ENCODE assay signal across 17 cellular contexts in the genomic region with DNA sequence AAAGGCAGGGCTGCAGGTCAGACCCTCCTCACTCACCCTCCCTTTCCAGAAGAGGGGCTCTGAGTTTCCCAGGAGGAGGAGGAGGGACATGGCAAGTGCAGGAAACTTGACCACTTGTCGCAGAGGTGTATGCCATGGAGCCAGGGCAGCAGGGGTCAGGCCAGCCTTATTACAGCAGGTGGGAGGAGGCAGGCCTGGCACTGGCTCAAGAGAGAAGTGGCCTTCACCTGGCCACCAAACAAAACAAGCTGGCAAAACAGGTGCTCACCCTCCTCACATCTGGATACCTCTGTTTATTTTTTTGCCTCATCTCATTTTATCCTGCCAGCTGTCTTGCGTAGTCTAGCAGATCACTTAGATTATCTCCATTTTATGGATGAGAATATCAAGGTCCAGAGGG. TPM values are rescaled to one million over a fixed set of nuclear protein-coding genes. Genes with fewer than 3 reads are reported as not detected.
DNase-seq lines count a peak whose midpoint lies in the region; FAIRE-seq and TF ChIP-seq lines count a peak whose summit lies in the region.
"Had no signal": no experiment of that assay in that cellular context is flagged by ENCODE, and none has a peak within 500 bp of the region (broad histone marks: within the 10 kb centered on the region; RNA-seq: fewer than 3 reads in every experiment).

No MANE protein-coding gene starts in this region.

- H3K4ac ChIP-seq in H1 (replicated peaks; ENCODE audit: insufficient read length, low read depth, low read length), result no peak overlapping the region

- H3K36me3 ChIP-seq in H1 (ENCODE audit: control insufficient read depth in 2 of 4, insufficient read depth in 4 of 4, low read length in 3 of 4) (no peaks in the 10 kb centered on the region), right atrium auricular region (no peaks in the 10 kb centered on the region)
- H3K36me3 ChIP-seq: BE2C, HAP-1 had no signal

- H3K4me3 ChIP-seq in LNCaP clone FGC (ENCODE audit: low read depth, low read length), result no peak overlapping the region
- no peak overlapping the region for H3K4me3 ChIP-seq in H1 (ENCODE audit: extremely low read depth in 1 of 4, insufficient read depth in 2 of 4, low read depth in 3 of 4, low read length in 4 of 4)
- H3K4me3 ChIP-seq in right atrium auricular region, result no peak overlapping the region
- H3K4me3 ChIP-seq: A549, GM23338, HAP-1 had no signal

- peak overlapping the region; percentile 38; the same call in 1 of the 2 replicates for H3K18ac ChIP-seq in H1 (ENCODE audit: extremely low read depth, low read length)

- no peaks in the 10 kb centered on the region; the same call in 1 of the 2 replicates for H3K23me2 ChIP-seq in H1 (ENCODE audit: low read depth, low read length)

- POLR2A ChIA-PET in H1 (lab: Charles Lee; ENCODE audit: partially characterized antibody), result no interaction called here

- H3K14ac ChIP-seq in H1 (ENCODE audit: insufficient read length), result no peak overlapping the region

- no peaks in the 10 kb centered on the region for H3K79me2 ChIP-seq in H1 (ENCODE audit: control insufficient read depth in 1 of 2, insufficient read depth in 2 of 2, low read length in 2 of 2)

- H3K27ac ChIP-seq in H1 (ENCODE audit: low read depth, low read length) (no peak overlapping the region), right atrium auricular region (no peak overlapping the region)
- H3K27ac ChIP-seq: A549, C4-2B had no signal

- no peak overlapping the region for H3K23ac ChIP-seq in H1 (ENCODE audit: insufficient read length)

- H3K27me3 ChIP-seq in H1 (replicated peaks in 1 of 4; ENCODE audit: control insufficient read depth in 3 of 4, extremely low read depth in 1 of 4, insufficient read depth in 3 of 4, low read length in 3 of 4) (no peaks in the 10 kb centered on the region; a peak in 1 of 7 replicates), right atrium auricular region (no peaks in the 10 kb centered on the region)
- H3K27me3 ChIP-seq: BE2C had no signal

- no peak overlapping the region for H3K4me2 ChIP-seq in H1 (ENCODE audit: insufficient read depth in 1 of 2, low read depth in 2 of 2, low read length in 2 of 2)
- H3K4me2 ChIP-seq: A549, GM23338 had no signal

- H3K9me3 ChIP-seq in H1 (ENCODE audit: insufficient read depth in 2 of 2, low read depth in 1 of 2, low read length in 1 of 2) (peaks cover 0 to 5% of the 10 kb centered on the region in 2 experiments; a peak in 1 of 4 replicates), right atrium auricular region (no peaks in the 10 kb centered on the region)
- H3K9me3 ChIP-seq: A549, BE2C, HAP-1 had no signal

- H2BK12ac ChIP-seq in H1 (ENCODE audit: low read depth, low read length), result no peak overlapping the region; the same call in 1 of the 2 replicates

- H2BK20ac ChIP-seq in H1 (ENCODE audit: low read length), result no peak overlapping the region

- H4K8ac ChIP-seq in H1 (ENCODE audit: extremely low read depth, insufficient read depth, low read length), result no peak overlapping the region

- no peak for TF ChIP-seq POLR2A in H1 (IDR thresholded peaks at IDR 0.05; ENCODE audit: control extremely low read depth in 1 of 2, low read depth in 2 of 2, low read length in 2 of 2)

- H4K20me1 ChIP-seq in H1 (replicated peaks in 1 of 2; ENCODE audit: control insufficient read depth in 1 of 2, insufficient read depth in 2 of 2, low read length in 2 of 2), result no peaks in the 10 kb centered on the region

- TF ChIP-seq EP300 in H1 (IDR thresholded peaks at IDR 0.05; ENCODE audit: borderline replicate concordance in 1 of 2, low read depth in 2 of 2, low read length in 2 of 2), result no peak

- no peak overlapping the region for H3K9ac ChIP-seq in H1 (replicated peaks in 1 of 4; ENCODE audit: extremely low read depth in 1 of 4, low read depth in 3 of 4, low read length in 3 of 4)

- H2BK120ac ChIP-seq in H1 (replicated peaks; ENCODE audit: low read depth, low read length), result no peak overlapping the region

- TF ChIP-seq CTCF in LNCaP clone FGC (IDR thresholded peaks at IDR 0.05; ENCODE audit: control insufficient read depth, extremely low read depth, insufficient read depth), result 0 out of 2 replicates have a peak, but pooled peaks have one; percentile 1
- no peak for TF ChIP-seq CTCF in H1 (IDR thresholded peaks at IDR 0.05; ENCODE audit: control extremely low read depth in 1 of 3, insufficient read depth in 1 of 3, low read depth in 1 of 3, low read length in 3 of 3)
- TF ChIP-seq CTCF in right atrium auricular region (IDR thresholded peaks at IDR 0.05), result no peak

- peak overlapping the region; percentile 84; the same call in 1 of the 2 replicates for H2BK15ac ChIP-seq in H1 (ENCODE audit: low read length)

- peaks cover 0 to 10% (median 4%) of the 10 kb centered on the region in 4 experiments; a peak in 3 of 7 replicates for H3K4me1 ChIP-seq in H1 (replicated peaks in 1 of 4; ENCODE audit: control insufficient read depth in 3 of 4, insufficient read depth in 4 of 4, low read length in 3 of 4)
- H3K4me1 ChIP-seq in right atrium auricular region, result no peaks in the 10 kb centered on the region
- H3K4me1 ChIP-seq: A549, BE2C, HAP-1 had no signal

- H2AK5ac ChIP-seq in H1 (ENCODE audit: low read depth, low read length), result no peak overlapping the region

- H3K79me1 ChIP-seq in H1 (ENCODE audit: low read depth, low read length), result no peaks in the 10 kb centered on the region

- CTCF ChIA-PET in H1 (lab: Charles Lee; ENCODE audit: partially characterized antibody), result interaction anchor here (0.7 to 40.6 kb wide), 10 partner anchors 9 to 100 kb away, joined by 3 to 958 read pairs (median 10); no protein-coding TSS in a partner anchor

- no peak for FAIRE-seq in H1 (lab: Jason Lieb, UNC)
- FAIRE-seq: A549, GM18507, HepG2, HTR-8/SVneo had no signal

- TF ChIP-seq RAD21 in H1 (IDR thresholded peaks at IDR 0.05 in 1 of 2, conservative IDR thresholded peaks at IDR 0.05 in 1 of 2; ENCODE audit: low read depth in 2 of 2, low read length in 2 of 2), result no peak

- H2AFZ ChIP-seq in H1 (ENCODE audit: low read length), result no peak overlapping the region
- H2AFZ ChIP-seq: GM23338 had no signal

- WGBS in H1 (ENCODE audit: extremely low coverage in 1 of 2, insufficient coverage in 1 of 2, insufficient read length in 1 of 2, insufficient replicate concordance in 2 of 2, low coverage in 1 of 2, low lambda C conversion rate in 2 of 2, missing lambda C conversion rate in 1 of 2), 2 experiments, result 90% methylated on average over 2 of the region's 2 CpGs; no CpG with 5 or more reads in 1 of the 2 experiments

- DNase-seq in LNCaP clone FGC (ENCODE audit: low read depth), result no peak
- peak; percentile 17 for DNase-seq in NCI-H774 (lab: John Stamatoyannopoulos, UW)
- DNase-seq in H1 (ENCODE audit: low read depth in 1 of 2, low spot score in 2 of 2), result no peak
- no peak for DNase-seq in DMS153 treated with DMSO at 0.1 percent for 48 hours (lab: John Stamatoyannopoulos, UW; ENCODE audit: unreplicated experiment)
- DNase-seq in right atrium auricular region (ENCODE audit: low spot score), result no peak
- no peak for DNase-seq in activated naive CD4-positive, alpha-beta T cell treated with Interleukin-2 at 50 U/mL for 16 hours
- DNase-seq in NCI-H345 (lab: John Stamatoyannopoulos, UW), result no peak
- DNase-seq: BE2C; CD4-positive, alpha-beta memory T cell; HFFc6 had no signal

- H4K91ac ChIP-seq in H1 (replicated peaks; ENCODE audit: insufficient read length, low read length), result no peak overlapping the region

- H3K56ac ChIP-seq in H1 (replicated peaks; ENCODE audit: insufficient read length, low read depth, low read length), result no peak overlapping the region

- H2BK5ac ChIP-seq in H1 (ENCODE audit: low read depth, low read length), result no peak overlapping the region

- H4K5ac ChIP-seq in H1 (ENCODE audit: insufficient read length, low read depth, low read length), result no peak overlapping the region

TF ChIP-seq in H1, 55 proteins besides CTCF, POLR2A, EP300 and RAD21:
- TF ChIP-seq, protein P1, sequence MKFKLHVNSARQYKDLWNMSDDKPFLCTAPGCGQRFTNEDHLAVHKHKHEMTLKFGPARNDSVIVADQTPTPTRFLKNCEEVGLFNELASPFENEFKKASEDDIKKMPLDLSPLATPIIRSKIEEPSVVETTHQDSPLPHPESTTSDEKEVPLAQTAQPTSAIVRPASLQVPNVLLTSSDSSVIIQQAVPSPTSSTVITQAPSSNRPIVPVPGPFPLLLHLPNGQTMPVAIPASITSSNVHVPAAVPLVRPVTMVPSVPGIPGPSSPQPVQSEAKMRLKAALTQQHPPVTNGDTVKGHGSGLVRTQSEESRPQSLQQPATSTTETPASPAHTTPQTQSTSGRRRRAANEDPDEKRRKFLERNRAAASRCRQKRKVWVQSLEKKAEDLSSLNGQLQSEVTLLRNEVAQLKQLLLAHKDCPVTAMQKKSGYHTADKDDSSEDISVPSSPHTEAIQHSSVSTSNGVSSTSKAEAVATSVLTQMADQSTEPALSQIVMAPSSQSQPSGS (IDR thresholded peaks at IDR 0.05; ENCODE audit: low read length), result no peak
- no peak for TF ChIP-seq SP4 (IDR thresholded peaks at IDR 0.05; ENCODE audit: low read length)
- TF ChIP-seq ASH2L (IDR thresholded peaks at IDR 0.05; ENCODE audit: low read length), result no peak
- TF ChIP-seq CHD1 (IDR thresholded peaks at IDR 0.05; ENCODE audit: low read depth, low read length), result no peak
- no peak for TF ChIP-seq BRCA1 (IDR thresholded peaks at IDR 0.05; ENCODE audit: low read depth, low read length)
- TF ChIP-seq CHD2 (IDR thresholded peaks at IDR 0.05; ENCODE audit: low read length), result no peak
- no peak for TF ChIP-seq SP1 (IDR thresholded peaks at IDR 0.05; ENCODE audit: low read depth, low read length)
- TF ChIP-seq ZNF274 (IDR thresholded peaks at IDR 0.05; ENCODE audit: borderline replicate concordance, extremely low read depth, low read length), result no peak
- no peak for TF ChIP-seq POLR2AphosphoS5 (IDR thresholded peaks at IDR 0.05; ENCODE audit: low read depth, low read length)
- TF ChIP-seq, protein P2, sequence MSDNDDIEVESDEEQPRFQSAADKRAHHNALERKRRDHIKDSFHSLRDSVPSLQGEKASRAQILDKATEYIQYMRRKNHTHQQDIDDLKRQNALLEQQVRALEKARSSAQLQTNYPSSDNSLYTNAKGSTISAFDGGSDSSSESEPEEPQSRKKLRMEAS (IDR thresholded peaks at IDR 0.05), result no peak

RNA-seq across cellular contexts. Expression of a gene that starts 12.5 kb away (rescaled TPM):
- 4.5 and 5.2 TPM in 2 replicates for total RNA-seq in H1 (2021; fragmentation: NEBNext Ultra II Directional; extraction: Animal tissue kit (Norgen Biotek cat#: 25700))
- 2.6 and 3.7 TPM in 2 replicates for polyA plus RNA-seq in H1 (2011; rRNA removed)
- 6.7 TPM for polyA plus RNA-seq in H1 (2011; cell fraction: cytosol; rRNA removed)
- 13.5 TPM for polyA plus RNA-seq in H1 (2011; cell fraction: nucleus; rRNA removed)
- polyA plus RNA-seq in H1 (2012, experiment 1 of 2), result 3.5 to 4.3 TPM (median 3.7 TPM) in 4 replicates
- polyA plus RNA-seq in H1 (2012, experiment 2 of 2), result 1.0 TPM
- polyA plus RNA-seq in H1 (2013, experiment 1 of 2), result 7.6 TPM
- 6.3 TPM for polyA plus RNA-seq in H1 (2013, experiment 2 of 2)
- 1.7 and 4.2 TPM in 2 replicates for polyA minus RNA-seq in H1 (2011; rRNA and poly(A)+ RNA removed)
- 0.95 TPM for polyA minus RNA-seq in H1 (2011; cell fraction: cytosol; rRNA and poly(A)+ RNA removed)
- 11.5 TPM for polyA minus RNA-seq in H1 (2011; cell fraction: nucleus; rRNA and poly(A)+ RNA removed)
- 10 to 100 TPM in 1 of 2 donors, 1 to 10 TPM in 1; 5.7 to 11.8 TPM for total RNA-seq in right atrium auricular region
- total RNA-seq: CD4-positive, alpha-beta memory T cell; HepG2 had no signal
- polyA plus RNA-seq: CD4-positive, alpha-beta memory T cell had no signal
